Comparison of ENCODE assay signal across 19 cellular contexts in the genomic region with DNA sequence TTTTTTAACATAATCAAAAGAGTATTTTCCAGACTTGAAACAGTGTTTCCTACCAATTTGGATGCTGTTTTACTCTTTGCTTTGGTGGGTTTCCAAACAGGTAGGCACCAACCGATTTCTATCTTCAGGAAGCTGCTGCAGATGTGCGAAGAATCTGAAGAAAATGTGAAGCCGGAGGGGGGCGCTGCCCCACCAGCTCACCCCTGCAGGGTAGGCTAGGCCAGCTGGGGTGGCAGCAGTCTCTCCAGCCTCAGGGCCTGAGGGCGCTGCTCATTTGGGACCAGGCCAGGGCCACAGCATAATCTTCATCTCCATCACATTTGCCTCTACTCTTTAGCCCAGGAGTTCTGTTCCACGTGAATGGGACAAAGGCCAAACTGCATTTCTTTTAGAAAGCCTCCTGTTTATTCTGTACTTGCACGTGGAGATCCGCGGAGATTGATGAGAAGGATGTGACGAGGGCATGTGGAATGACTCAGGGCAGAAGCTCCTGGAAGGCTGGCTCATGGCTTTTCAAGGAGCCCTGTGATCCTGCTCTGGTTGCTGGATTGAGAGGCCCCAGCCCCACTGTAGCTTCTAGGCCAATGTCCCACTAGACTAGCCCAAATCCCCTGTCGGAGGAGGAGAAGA.
DNase-seq lines count a peak whose midpoint lies in the region; ATAC-seq and TF ChIP-seq lines count a peak whose summit lies in the region.
"Had no signal": no experiment of that assay in that cellular context is flagged by ENCODE, and none has a peak within 500 bp of the region (broad histone marks: within the 10 kb centered on the region; RNA-seq: fewer than 3 reads in every experiment).

No MANE protein-coding gene starts in this region.

- no peak overlapping the region for H3K9ac ChIP-seq in GM23248
- no peak overlapping the region for H3K9ac ChIP-seq in endodermal cell (ENCODE audit: extremely low read depth, low read length, poor library complexity, severe bottlenecking)
- no peak overlapping the region for H3K9ac ChIP-seq in neural progenitor cell
- H3K9ac ChIP-seq in mesenchymal stem cell (ENCODE audit: low read length), result no peak overlapping the region

- no peak overlapping the region for H3K4ac ChIP-seq in mesenchymal stem cell (ENCODE audit: low read depth in 1 of 2, low read length in 2 of 2)

- H3K27me3 Mint-ChIP-seq in endodermal cell (ENCODE audit: insufficient read depth) (peaks cover 4% of the 10 kb centered on the region), neural progenitor cell (ENCODE audit: insufficient read depth, low read depth) (peaks cover 4% of the 10 kb centered on the region)

- peak; percentile 64 for DNase-seq in GM23248
- peak; percentile 13 for DNase-seq in NCI-H226
- peak; percentile 85 for DNase-seq in endodermal cell
- DNase-seq in neural progenitor cell (ENCODE audit: low spot score), result peak; percentile 20
- no peak for DNase-seq in mesenchymal stem cell
- no peak for DNase-seq in CD1c-positive myeloid dendritic cell (ENCODE audit: extremely low spot score)
- DNase-seq: activated CD4-positive, alpha-beta memory T cell treated with anti-CD3 and anti-CD28 coated beads for 36 hours; activated naive CD4-positive, alpha-beta T cell treated with Interleukin-2 at 50 U/mL for 16 hours; central memory CD4-positive, alpha-beta T cell; DMS79; dorsolateral prefrontal cortex; NCI-H1694 treated with DMSO at 0.1 percent for 48 hours; stimulated activated CD4-positive, alpha-beta T cell treated with anti-CD3 and anti-CD28 coated beads, Interleukin-2, amount 100 ng/mL, for 24 hours; stimulated activated naive CD4-positive, alpha-beta T cell; transverse colon had no signal

- no peaks in the 10 kb centered on the region for H3K9me3 ChIP-seq in GM23248 (ENCODE audit: low read depth)
- H3K9me3 ChIP-seq in endodermal cell (ENCODE audit: control insufficient read depth, low read length), result peaks cover 7% of the 10 kb centered on the region
- no peaks in the 10 kb centered on the region for H3K9me3 ChIP-seq in neural progenitor cell (ENCODE audit: low read depth)
- no peaks in the 10 kb centered on the region for H3K9me3 ChIP-seq in mesenchymal stem cell (ENCODE audit: control insufficient read depth, low read length)
- H3K9me3 ChIP-seq: prostate gland, transverse colon had no signal

- no peaks in the 10 kb centered on the region for H3K9me2 ChIP-seq in GM23248 (ENCODE audit: insufficient read depth)

- H3K9me3 Mint-ChIP-seq in endodermal cell, result peaks cover 5% of the 10 kb centered on the region
- H3K9me3 Mint-ChIP-seq in neural progenitor cell, result peaks cover 2% of the 10 kb centered on the region
- H3K9me3 Mint-ChIP-seq: activated CD4-positive, alpha-beta memory T cell treated with anti-CD3 and anti-CD28 coated beads for 36 hours had no signal

- H3K36me3 Mint-ChIP-seq in endodermal cell (ENCODE audit: low read depth), result no peaks in the 10 kb centered on the region
- H3K36me3 Mint-ChIP-seq in neural progenitor cell, result no peaks in the 10 kb centered on the region
- H3K36me3 Mint-ChIP-seq: activated CD4-positive, alpha-beta memory T cell treated with anti-CD3 and anti-CD28 coated beads for 36 hours had no signal

- no peak overlapping the region for H4K8ac ChIP-seq in mesenchymal stem cell (ENCODE audit: low read length)

- H3K4me1 Mint-ChIP-seq in endodermal cell (no peaks in the 10 kb centered on the region), neural progenitor cell (no peaks in the 10 kb centered on the region)
- H3K4me1 Mint-ChIP-seq: neural crest cell had no signal

- H3K14ac ChIP-seq in mesenchymal stem cell (ENCODE audit: low read length in 2 of 2), result no peak overlapping the region

- no peak overlapping the region for H3K27ac Mint-ChIP-seq in endodermal cell
- no peak overlapping the region for H3K27ac Mint-ChIP-seq in neural progenitor cell
- H3K27ac Mint-ChIP-seq: activated CD4-positive, alpha-beta memory T cell treated with anti-CD3 and anti-CD28 coated beads for 36 hours had no signal

- H3K4me3 ChIP-seq in GM23248 (no peak overlapping the region), endodermal cell (ENCODE audit: low read length) (no peak overlapping the region), neural progenitor cell (no peak overlapping the region), mesenchymal stem cell (ENCODE audit: insufficient read depth in 1 of 2, low read depth in 1 of 2, low read length in 2 of 2) (no peak overlapping the region)
- H3K4me3 ChIP-seq: dorsolateral prefrontal cortex, prostate gland, transverse colon had no signal

- H3K4me3 Mint-ChIP-seq in endodermal cell, result no peak overlapping the region
- no peak overlapping the region for H3K4me3 Mint-ChIP-seq in neural progenitor cell
- H3K4me3 Mint-ChIP-seq: activated CD4-positive, alpha-beta memory T cell treated with anti-CD3 and anti-CD28 coated beads for 36 hours; neural crest cell had no signal

- in situ Hi-C loops in GM23248 (cut with MboI), result no loop called here

- H3K27me3 ChIP-seq in GM23248 (replicated peaks; ENCODE audit: insufficient read depth) (no peaks in the 10 kb centered on the region), endodermal cell (ENCODE audit: control insufficient read depth, insufficient read depth, low read length, poor library complexity, severe bottlenecking) (no peaks in the 10 kb centered on the region), neural progenitor cell (no peaks in the 10 kb centered on the region), mesenchymal stem cell (ENCODE audit: control insufficient read depth in 1 of 2, insufficient read depth in 1 of 2, low read length in 2 of 2) (peaks cover 0 to 12% of the 10 kb centered on the region in 2 experiments)
- H3K27me3 ChIP-seq: transverse colon had no signal

- peak; percentile 69 for TF ChIP-seq CTCF in endodermal cell (conservative IDR thresholded peaks at IDR 0.05)
- TF ChIP-seq CTCF in neural progenitor cell (IDR thresholded peaks at IDR 0.05), result peak; percentile 41

- no peak overlapping the region for H2BK12ac ChIP-seq in mesenchymal stem cell (ENCODE audit: low read length in 2 of 2)

- H3K79me2 ChIP-seq in GM23248 (ENCODE audit: insufficient read depth) (no peaks in the 10 kb centered on the region), neural progenitor cell (ENCODE audit: low read depth) (no peaks in the 10 kb centered on the region)

- peaks cover 16% of the 10 kb centered on the region for H3F3A ChIP-seq in GM23248 (ENCODE audit: insufficient read depth)
- H3F3A ChIP-seq in neural progenitor cell (ENCODE audit: low read depth), result no peaks in the 10 kb centered on the region

- H3K4me1 ChIP-seq in GM23248 (ENCODE audit: insufficient read depth) (peaks cover 23% of the 10 kb centered on the region), endodermal cell (ENCODE audit: control insufficient read depth, insufficient read depth, low read length) (no peaks in the 10 kb centered on the region), neural progenitor cell (no peaks in the 10 kb centered on the region), mesenchymal stem cell (ENCODE audit: control insufficient read depth, insufficient read depth, low read depth, low read length) (no peaks in the 10 kb centered on the region)
- H3K4me1 ChIP-seq: prostate gland, transverse colon had no signal

- no peak overlapping the region for H3K18ac ChIP-seq in mesenchymal stem cell (ENCODE audit: low read depth in 1 of 2, low read length in 2 of 2)

- no peak overlapping the region for H2AFZ ChIP-seq in GM23248
- H2AFZ ChIP-seq in neural progenitor cell (replicated peaks), result no peak overlapping the region
- no peak overlapping the region for H2AFZ ChIP-seq in mesenchymal stem cell (ENCODE audit: low read depth, low read length)

- no peak overlapping the region for H3K23ac ChIP-seq in mesenchymal stem cell (ENCODE audit: low read length in 2 of 2)

- no peak overlapping the region for H3K27ac ChIP-seq in GM23248
- no peak overlapping the region for H3K27ac ChIP-seq in endodermal cell (ENCODE audit: low read depth, low read length)
- H3K27ac ChIP-seq in neural progenitor cell, result no peak overlapping the region
- no peak overlapping the region for H3K27ac ChIP-seq in mesenchymal stem cell (ENCODE audit: low read length, poor library complexity, severe bottlenecking)
- H3K27ac ChIP-seq: dorsolateral prefrontal cortex, prostate gland, transverse colon had no signal

- WGBS in GM23248 (ENCODE audit: low coverage in 1 of 2, low lambda C conversion rate in 2 of 2, missing lambda C conversion rate in 2 of 2), 2 experiments, result 56 to 60% methylated on average over 11 of the region's 11 CpGs
- 88 to 89% methylated on average over 5 to 11 of the region's 11 CpGs for WGBS in endodermal cell (ENCODE audit: insufficient coverage in 1 of 2, insufficient read length in 1 of 2), 2 experiments
- 73% methylated on average over 10 of the region's 11 CpGs for WGBS in mesenchymal stem cell

- H4K91ac ChIP-seq in mesenchymal stem cell (ENCODE audit: low read length), result no peak overlapping the region

- no peaks in the 10 kb centered on the region for H3K79me1 ChIP-seq in mesenchymal stem cell (replicated peaks; ENCODE audit: low read length, poor library complexity, severe bottlenecking)

- H2BK5ac ChIP-seq in mesenchymal stem cell (ENCODE audit: low read depth, low read length, poor library complexity, severe bottlenecking), result no peak overlapping the region

- no peak for ATAC-seq in GM18868 (IDR thresholded peaks at IDR 0.05; ENCODE audit: unreplicated experiment)
- ATAC-seq: left lobe of liver had no signal

- no peaks in the 10 kb centered on the region for H3K36me3 ChIP-seq in GM23248 (ENCODE audit: low read depth)
- no peaks in the 10 kb centered on the region for H3K36me3 ChIP-seq in endodermal cell (ENCODE audit: control insufficient read depth, insufficient read depth, low read length)
- no peaks in the 10 kb centered on the region for H3K36me3 ChIP-seq in neural progenitor cell
- no peaks in the 10 kb centered on the region for H3K36me3 ChIP-seq in mesenchymal stem cell (ENCODE audit: control insufficient read depth in 1 of 2, insufficient read depth in 2 of 2, low read depth in 1 of 2, low read length in 2 of 2)
- H3K36me3 ChIP-seq: prostate gland, transverse colon had no signal

- H3K4me2 ChIP-seq in GM23248 (ENCODE audit: unreplicated experiment) (no peak overlapping the region), neural progenitor cell (no peak overlapping the region), mesenchymal stem cell (ENCODE audit: low read length, poor library complexity, severe bottlenecking) (no peak overlapping the region)

- H2BK120ac ChIP-seq in mesenchymal stem cell (ENCODE audit: low read depth, low read length), result no peak overlapping the region

- no peak overlapping the region for H2AK5ac ChIP-seq in mesenchymal stem cell (ENCODE audit: low read length, severe bottlenecking)

- no peak overlapping the region for H2BK15ac ChIP-seq in mesenchymal stem cell (ENCODE audit: low read depth, poor library complexity, severe bottlenecking)

- no peaks in the 10 kb centered on the region for H4K20me1 ChIP-seq in GM23248 (ENCODE audit: insufficient read depth)
- H4K20me1 ChIP-seq in neural progenitor cell (ENCODE audit: low read depth), result no peaks in the 10 kb centered on the region

Comparison
In these comparisons a context has a peak if more than half of its experiments do, and no peak if none do; other contexts are left out.
1. DNase-seq: peak in GM23248 (single experiment), NCI-H226 (single experiment), endodermal cell (single experiment) and neural progenitor cell (single experiment); none in mesenchymal stem cell (single experiment) and CD1c-positive myeloid dendritic cell (single experiment).